27 cellular contexts compared by ENCODE assay signal in the genomic region with DNA sequence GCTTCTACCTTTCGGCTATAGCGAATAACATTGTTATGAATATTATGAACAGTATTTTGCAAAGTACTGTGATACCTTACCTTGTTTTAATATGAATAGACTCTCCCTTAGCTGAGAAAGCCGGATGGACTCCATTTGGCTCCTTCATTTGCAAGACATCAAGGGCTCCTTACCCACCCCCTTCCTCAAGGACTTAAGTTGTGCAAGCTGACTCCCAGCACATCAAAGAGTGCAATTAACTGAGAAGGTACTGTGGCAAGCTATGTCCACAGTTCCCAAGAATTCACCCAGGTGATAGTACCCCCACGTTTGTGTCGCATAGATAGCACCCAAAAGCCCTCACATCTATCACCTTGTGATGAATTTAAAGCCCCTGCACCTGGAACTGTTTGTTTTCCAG. TPM values are rescaled to one million over a fixed set of nuclear protein-coding genes. Genes with fewer than 3 reads are reported as not detected.
"Had no signal": no experiment of that assay in that cellular context is flagged by ENCODE, and none has a peak within 500 bp of the region (broad histone marks: within the 10 kb centered on the region; RNA-seq: fewer than 3 reads in every experiment).

No MANE protein-coding gene starts in this region.

- H3K27ac ChIP-seq: brain microvascular endothelial cell, cardiac muscle cell, PC-9 had no signal

- H3K4me3 ChIP-seq: cardiac muscle cell, PC-9 had no signal

- H3K9me3 Mint-ChIP-seq: activated B cell treated with CpG ODN at 0.5 μM for 24 hours; activated CD8-positive, alpha-beta T cell treated with anti-CD3 and anti-CD28 coated beads for 36 hours; activated naive CD4-positive, alpha-beta T cell treated with anti-CD3 and anti-CD28 coated beads, Interleukin-2, amount 10 ng/mL, durations not matched to agents 7 days and 5 days; activated naive CD8-positive, alpha-beta T cell treated with anti-CD3 and anti-CD28 coated beads for 36 hours; activated T-cell treated with anti-CD3 and anti-CD28 coated beads, Interleukin-2, amount 50 U/mL, for 72 hours; activated T-helper 2 cell treated with anti-CD3 and anti-CD28 coated beads, Interferon-gamma antibody, Interleukin-2, Interleukin-4, amounts not matched to agents 10 μg/mL and 5 μg/mL and 100 μg/mL, durations not matched to agents 14 hours and 24 hours and 36 hours; T-helper 1 cell treated with Interleukin-12 subunit alpha and Interleukin-12 subunit beta and Interleukin-4 antibody, amounts not matched to agents 30 μg/mL and 1 μg/mL, for 36 hours had no signal

- H3K4me3 Mint-ChIP-seq: activated B cell treated with CpG ODN at 0.5 μM for 24 hours; activated CD8-positive, alpha-beta T cell treated with anti-CD3 and anti-CD28 coated beads for 36 hours; activated naive CD4-positive, alpha-beta T cell treated with anti-CD3 and anti-CD28 coated beads, Interleukin-2, amount 10 ng/mL, durations not matched to agents 7 days and 5 days; activated naive CD8-positive, alpha-beta T cell treated with anti-CD3 and anti-CD28 coated beads for 36 hours; activated T-cell treated with anti-CD3 and anti-CD28 coated beads, Interleukin-2, amount 50 U/mL, for 72 hours; T-helper 1 cell treated with Interleukin-12 subunit alpha and Interleukin-12 subunit beta and Interleukin-4 antibody, amounts not matched to agents 30 μg/mL and 1 μg/mL, for 36 hours had no signal

- DNase-seq: activated B cell treated with CpG ODN at 0.5 μM for 24 hours; activated CD4-positive, alpha-beta T cell treated with anti-CD3 and anti-CD28 coated beads for 1 hour; activated CD4-positive, alpha-beta T cell treated with anti-CD3 and anti-CD28 coated beads, Interleukin-2, amount 50 U/mL, for 1 hour; activated CD8-positive, alpha-beta memory T cell treated with anti-CD3 and anti-CD28 coated beads, Interleukin-2, amount 50 U/mL, for 4 hours; activated CD8-positive, alpha-beta T cell treated with anti-CD3 and anti-CD28 coated beads for 36 hours; activated gamma-delta T cell treated with Interleukin-2 at 50 U/mL for 16 hours; activated naive CD4-positive, alpha-beta T cell treated with anti-CD3 and anti-CD28 coated beads, Interleukin-2, amount 10 ng/mL, durations not matched to agents 7 days and 5 days; activated naive CD8-positive, alpha-beta T cell treated with anti-CD3 and anti-CD28 coated beads for 36 hours; activated T-cell treated with anti-CD3 and anti-CD28 coated beads, Interleukin-2, amount 50 U/mL, for 72 hours; brain microvascular endothelial cell; KG1; NCI-H1092; NCI-H1417; NCI-H1694; NCI-H2029; NCI-H2107; NCI-H510A treated with DMSO at 0.1 percent for 48 hours; NCI-H69; NK-92 treated with Interleukin-12 subunit alpha and Interleukin-12 subunit beta, amount 100 ng/mL, for 24 hours; PC-9; SHP77 treated with DMSO at 0.1 percent for 48 hours had no signal

- H3K36me3 Mint-ChIP-seq: activated naive CD4-positive, alpha-beta T cell treated with anti-CD3 and anti-CD28 coated beads, Interleukin-2, amount 10 ng/mL, durations not matched to agents 7 days and 5 days; activated naive CD8-positive, alpha-beta T cell treated with anti-CD3 and anti-CD28 coated beads for 36 hours had no signal

- H3K4me2 ChIP-seq: PC-9 had no signal

- H3K27me3 ChIP-seq: cardiac muscle cell had no signal

- H2AFZ ChIP-seq: PC-9 had no signal

- H3K27ac Mint-ChIP-seq: activated B cell treated with CpG ODN at 0.5 μM for 24 hours; activated CD8-positive, alpha-beta T cell treated with anti-CD3 and anti-CD28 coated beads for 36 hours; activated naive CD4-positive, alpha-beta T cell treated with anti-CD3 and anti-CD28 coated beads, Interleukin-2, amount 10 ng/mL, durations not matched to agents 7 days and 5 days; activated naive CD8-positive, alpha-beta T cell treated with anti-CD3 and anti-CD28 coated beads for 36 hours; activated T-cell treated with anti-CD3 and anti-CD28 coated beads, Interleukin-2, amount 50 U/mL, for 72 hours; activated T-helper 2 cell treated with anti-CD3 and anti-CD28 coated beads, Interferon-gamma antibody, Interleukin-2, Interleukin-4, amounts not matched to agents 10 μg/mL and 5 μg/mL and 100 μg/mL, durations not matched to agents 14 hours and 24 hours and 36 hours; T-helper 1 cell treated with Interleukin-12 subunit alpha and Interleukin-12 subunit beta and Interleukin-4 antibody, amounts not matched to agents 30 μg/mL and 1 μg/mL, for 36 hours had no signal

- H3K36me3 ChIP-seq: brain microvascular endothelial cell, cardiac muscle cell had no signal

- H3K4me1 Mint-ChIP-seq: activated B cell treated with CpG ODN at 0.5 μM for 24 hours; activated naive CD4-positive, alpha-beta T cell treated with anti-CD3 and anti-CD28 coated beads, Interleukin-2, amount 10 ng/mL, durations not matched to agents 7 days and 5 days had no signal

RNA-seq across cellular contexts. Expression of a gene that starts 11.2 kb away (rescaled TPM):
- total RNA-seq: activated B cell treated with CpG ODN at 0.5 μM for 24 hours; activated CD8-positive, alpha-beta T cell treated with anti-CD3 and anti-CD28 coated beads for 36 hours; activated naive CD8-positive, alpha-beta T cell treated with anti-CD3 and anti-CD28 coated beads for 36 hours; activated T-cell treated with anti-CD3 and anti-CD28 coated beads, Interleukin-2, amount 50 U/mL, for 72 hours; activated T-helper 2 cell treated with anti-CD3 and anti-CD28 coated beads, Interferon-gamma antibody, Interleukin-2, Interleukin-4, amounts not matched to agents 10 μg/mL and 5 μg/mL and 100 μg/mL, durations not matched to agents 14 hours and 24 hours and 36 hours; cardiac muscle cell; LHCN-M2; M059J had no signal

RNA-seq across cellular contexts. Expression of a gene that starts 41.8 kb away (rescaled TPM):
- total RNA-seq: activated B cell treated with CpG ODN at 0.5 μM for 24 hours; activated CD8-positive, alpha-beta T cell treated with anti-CD3 and anti-CD28 coated beads for 36 hours; activated naive CD8-positive, alpha-beta T cell treated with anti-CD3 and anti-CD28 coated beads for 36 hours; activated T-cell treated with anti-CD3 and anti-CD28 coated beads, Interleukin-2, amount 50 U/mL, for 72 hours; activated T-helper 2 cell treated with anti-CD3 and anti-CD28 coated beads, Interferon-gamma antibody, Interleukin-2, Interleukin-4, amounts not matched to agents 10 μg/mL and 5 μg/mL and 100 μg/mL, durations not matched to agents 14 hours and 24 hours and 36 hours; cardiac muscle cell; LHCN-M2; M059J; PC-9; SK-MEL-5 had no signal
